In genomic region chr13:109281017-109281416, GRCh38 we compare ENCODE assay signal across 33 cellular contexts.
"Had no signal": no experiment of that assay in that cellular context is flagged by ENCODE, and none has a peak within 500 bp of the region (broad histone marks: within the 10 kb centered on the region; RNA-seq: fewer than 3 reads in every experiment).

No MANE protein-coding gene starts in this region.

- H3K36me3 ChIP-seq: cardiac muscle cell, MG63, Peyer's patch, WERI-Rb-1 had no signal

- H3K27ac ChIP-seq: cardiac muscle cell, Peyer's patch, WERI-Rb-1 had no signal

- ATAC-seq: activated T-cell treated with anti-CD3 and anti-CD28 coated beads, Interleukin-2, amount 50 U/mL, for 72 hours; activated T-helper 17 cell treated with anti-CD3 and anti-CD28 coated beads, Interleukin-2, amount 50 U/mL, for 72 hours; PC-3 had no signal

- H3K27me3 ChIP-seq: cardiac muscle cell, MG63, Peyer's patch had no signal

- H3K4me3 ChIP-seq: cardiac muscle cell, MG63, Peyer's patch had no signal

- H3K9me3 ChIP-seq: MG63, Peyer's patch had no signal

- H3K4me1 ChIP-seq: Peyer's patch had no signal

- DNase-seq: activated CD4-positive, alpha-beta memory T cell treated with anti-CD3 and anti-CD28 coated beads, Interleukin-2, amount 10 ng/mL, durations not matched to agents 7 days and 5 days; activated CD4-positive, alpha-beta T cell treated with anti-CD3 and anti-CD28 coated beads for 1 hour; activated CD4-positive, alpha-beta T cell treated with anti-CD3 and anti-CD28 coated beads for 48 hours; activated CD4-positive, CD25-positive, alpha-beta regulatory T cell; activated effector memory CD4-positive, alpha-beta T cell treated with anti-CD3 and anti-CD28 coated beads, Interleukin-2, amount 50 U/mL, for 16 hours; activated naive CD4-positive, alpha-beta T cell; activated naive CD4-positive, alpha-beta T cell treated with anti-CD3 and anti-CD28 coated beads, Interleukin-2, amount 50 U/mL, for 16 hours; activated naive CD8-positive, alpha-beta T cell treated with anti-CD3 and anti-CD28 coated beads for 36 hours; activated T-cell treated with anti-CD3 and anti-CD28 coated beads, Interleukin-2, amount 50 U/mL, for 1 hour; activated T-cell treated with anti-CD3 and anti-CD28 coated beads, Interleukin-2, amount 50 U/mL, for 72 hours; amniotic stem cell; aorta; Kasumi-1; KG1; MG63; NCI-H1048; NCI-H1417; NCI-H146; NCI-H187; NCI-H2029 treated with DMSO at 0.1 percent for 48 hours; NCI-H2107; NCI-H226; NCI-H748 treated with DMSO at 0.1 percent for 48 hours; NK-92 treated with Interleukin-12 subunit alpha and Interleukin-12 subunit beta, amount 100 ng/mL, for 24 hours; PC-3; Peyer's patch; RPMI8226; SW 1271; T-helper 1 cell; T1000; WERI-Rb-1 had no signal
